ENCODE assay signal across 9 cellular contexts in genomic region chr5:179822444-179822990, GRCh38. TPM values are rescaled to one million over a fixed set of nuclear protein-coding genes. Genes with fewer than 3 reads are reported as not detected.
DNase-seq lines count a peak whose midpoint lies in the region; ATAC-seq and TF ChIP-seq lines count a peak whose summit lies in the region.
"Had no signal": no experiment of that assay in that cellular context is flagged by ENCODE, and none has a peak within 500 bp of the region (broad histone marks: within the 10 kb centered on the region; RNA-seq: fewer than 3 reads in every experiment).

No MANE protein-coding gene starts in this region.

- no peaks in the 10 kb centered on the region for H3K9me3 Mint-ChIP-seq in nephron progenitor cell

- peak overlapping the region in 51 of 59 donors; percentile 17 to 100 (median 100) for H3K27ac ChIP-seq in dorsolateral prefrontal cortex

- TF ChIP-seq CTCF in BE2C (IDR thresholded peaks at IDR 0.05; ENCODE audit: low read depth, low read length) = no peak
- no peak for TF ChIP-seq CTCF in dorsolateral prefrontal cortex (IDR thresholded peaks at IDR 0.05 in 54 of 56, conservative IDR thresholded peaks at IDR 0.05 in 2 of 56; ENCODE audit: low read depth in 1 of 56, partially characterized antibody in 56 of 56)
- TF ChIP-seq CTCF in nephron progenitor cell (IDR thresholded peaks at IDR 0.05) = no peak

- H3K27me3 ChIP-seq in BE2C (no peaks in the 10 kb centered on the region), MG63 (no peaks in the 10 kb centered on the region), dorsolateral prefrontal cortex (no peaks in the 10 kb centered on the region)

- DNase-seq in BE2C (no peak), MG63 (no peak), dorsolateral prefrontal cortex (no peak), nephron progenitor cell (no peak), NCI-H2196 (lab: John Stamatoyannopoulos, UW; ENCODE audit: unreplicated experiment) (no peak), C1 segment of cervical spinal cord (lab: John Stamatoyannopoulos, UW) (no peak), Kasumi-1 (lab: John Stamatoyannopoulos, UW) (no peak)
- DNase-seq: stimulated activated CD4-positive, alpha-beta T cell treated with anti-CD3 and anti-CD28 coated beads, Interleukin-1b, Interleukin-23, amount 100 ng/mL, for 48 hours had no signal

- peaks cover 39% of the 10 kb centered on the region for H3K4me1 Mint-ChIP-seq in nephron progenitor cell

- H3K27me3 Mint-ChIP-seq in nephron progenitor cell (ENCODE audit: low read depth, poor library complexity) = peaks cover 5% of the 10 kb centered on the region

- H3K9me3 ChIP-seq in BE2C = no peaks in the 10 kb centered on the region
- H3K9me3 ChIP-seq in MG63 = no peaks in the 10 kb centered on the region

- peaks cover 32% of the 10 kb centered on the region for H3K36me3 Mint-ChIP-seq in nephron progenitor cell (ENCODE audit: low read depth)

- peaks cover 22% of the 10 kb centered on the region for H3K4me1 ChIP-seq in BE2C

- H3K36me3 ChIP-seq in BE2C (peaks cover 46% of the 10 kb centered on the region), MG63 (peaks cover 59% of the 10 kb centered on the region)

- peak overlapping the region; percentile 89 for H3K4me3 Mint-ChIP-seq in nephron progenitor cell

- no peak for ATAC-seq in GM21576 (IDR thresholded peaks at IDR 0.05; ENCODE audit: unreplicated experiment)

- intact Hi-C loops in dorsolateral prefrontal cortex (cut with DNase I) = loop anchor here (2.0 to 10.0 kb wide), 3 partner anchors 36 to 250 kb away; partner anchors contain the start of genes MRNIP (in 1 of the 2), RNF130 (in 1 of the 2) and TBC1D9B (in 1 of the 2)

- H3K4me3 ChIP-seq in BE2C (ENCODE audit: low read depth, low read length) (peak overlapping the region; percentile 89), MG63 (peak overlapping the region; percentile 79), dorsolateral prefrontal cortex (peak overlapping the region; percentile 77 to 100 (median 98))

- no peak overlapping the region for H3K27ac Mint-ChIP-seq in nephron progenitor cell

RNA-seq across cellular contexts. Expression of gene SQSTM1, which starts 1.8 kb away (rescaled TPM):
- 269 TPM for polyA plus RNA-seq in BE2C (2012; ENCODE audit: insufficient read depth, insufficient read length, low read depth)
- 484 and 538 TPM in 2 replicates for total RNA-seq in MG63 (2014; rRNA removed; shearing (Covaris generic); ENCODE audit: low replicate concordance)
- 100 to 1,000 TPM; 241 to 437 (median 288) TPM for total RNA-seq in dorsolateral prefrontal cortex

RNA-seq across cellular contexts. Expression of gene MGAT4B, which starts 15.9 kb away (rescaled TPM):
- 246 TPM for polyA plus RNA-seq in BE2C (2012; ENCODE audit: insufficient read depth, insufficient read length, low read depth)
- total RNA-seq in MG63 (2014; rRNA removed; shearing (Covaris generic); ENCODE audit: low replicate concordance) = 149 and 238 TPM in 2 replicates
- 100 to 1,000 TPM in 3 of 120 experiments, 10 to 100 TPM in 117; 46.9 to 108 (median 65.7) TPM for total RNA-seq in dorsolateral prefrontal cortex

RNA-seq across cellular contexts. Expression of gene LTC4S, which starts 28.7 kb away (rescaled TPM):
- polyA plus RNA-seq in BE2C (2012; ENCODE audit: insufficient read depth, insufficient read length, low read depth) = not detected
- 1.7 TPM in 1 of 2 replicates, not detected in the other for total RNA-seq in MG63 (2014; rRNA removed; shearing (Covaris generic); ENCODE audit: low replicate concordance)
- 10 to 100 TPM in 42 of 120 experiments, 1 to 10 TPM in 78; 3.6 to 17.8 (median 8.8) TPM for total RNA-seq in dorsolateral prefrontal cortex

RNA-seq across cellular contexts. Expression of gene MRNIP, which starts 36.1 kb away (rescaled TPM):
- polyA plus RNA-seq in BE2C (2012; ENCODE audit: insufficient read depth, insufficient read length, low read depth) = 58.0 TPM
- total RNA-seq in MG63 (2014; rRNA removed; shearing (Covaris generic); ENCODE audit: low replicate concordance) = 25.5 and 30.6 TPM in 2 replicates
- total RNA-seq in dorsolateral prefrontal cortex = 100 to 1,000 TPM in 5 of 120 experiments, 10 to 100 TPM in 115; 44.7 to 119 (median 74.4) TPM
